ENCODE assay signal across 24 cellular contexts in genomic region chr3:131735544-131735943, GRCh38.
"Had no signal": no experiment of that assay in that cellular context is flagged by ENCODE, and none has a peak within 500 bp of the region (broad histone marks: within the 10 kb centered on the region; RNA-seq: fewer than 3 reads in every experiment).

No MANE protein-coding gene starts in this region.

- H3K27ac ChIP-seq: Peyer's patch, RWPE1, SJCRH30, WERI-Rb-1 had no signal

- ATAC-seq: activated CD4-positive, CD25-positive, alpha-beta regulatory T cell treated with anti-CD3 and anti-CD28 coated beads, Interleukin-2, amount 50 U/mL, for 24 hours; activated CD8-positive, alpha-beta memory T cell treated with anti-CD3 and anti-CD28 coated beads, Interleukin-2, amount 10 ng/mL, durations not matched to agents 7 days and 5 days; activated T-cell treated with anti-CD3 and anti-CD28 coated beads, Interleukin-2, amount 50 U/mL, for 4 hours had no signal

- DNase-seq: activated CD4-positive, alpha-beta T cell treated with anti-CD3 and anti-CD28 coated beads for 48 hours; activated CD4-positive, alpha-beta T cell treated with anti-CD3 and anti-CD28 coated beads, Interleukin-2, amount 50 U/mL, for 4 hours; activated CD8-positive, alpha-beta memory T cell treated with anti-CD3 and anti-CD28 coated beads, Interleukin-2, amount 10 ng/mL, durations not matched to agents 7 days and 5 days; activated effector memory CD4-positive, alpha-beta T cell treated with anti-CD3 and anti-CD28 coated beads, Interleukin-2, amount 50 U/mL, for 16 hours; activated naive CD4-positive, alpha-beta T cell treated with anti-CD3 and anti-CD28 coated beads for 36 hours; activated naive CD8-positive, alpha-beta T cell treated with anti-CD3 and anti-CD28 coated beads for 36 hours; activated T-cell treated with anti-CD3 and anti-CD28 coated beads, Interleukin-2, amount 50 U/mL, for 4 hours; cerebellar nuclear complex; NCI-H1092; NCI-H1436; NCI-H1694 treated with DMSO at 0.1 percent for 48 hours; NCI-H2029 treated with DMSO at 0.1 percent for 48 hours; NCI-H345; NCI-H510A; NCI-H69; NK-92 treated with Interleukin-12 subunit alpha and Interleukin-12 subunit beta, amount 100 ng/mL, for 24 hours; Peyer's patch; Right ventricle myocardium superior; SJCRH30; SK-N-SH; T-helper 1 cell; WERI-Rb-1 had no signal

- H3K4me3 Mint-ChIP-seq: activated CD8-positive, alpha-beta memory T cell treated with anti-CD3 and anti-CD28 coated beads, Interleukin-2, amount 10 ng/mL, durations not matched to agents 7 days and 5 days; activated naive CD4-positive, alpha-beta T cell treated with anti-CD3 and anti-CD28 coated beads for 36 hours; activated naive CD8-positive, alpha-beta T cell treated with anti-CD3 and anti-CD28 coated beads for 36 hours; activated T-cell treated with anti-CD3 and anti-CD28 coated beads, Interleukin-2, amount 50 U/mL, for 4 hours had no signal

- H3K27ac Mint-ChIP-seq: activated CD8-positive, alpha-beta memory T cell treated with anti-CD3 and anti-CD28 coated beads, Interleukin-2, amount 10 ng/mL, durations not matched to agents 7 days and 5 days; activated naive CD4-positive, alpha-beta T cell treated with anti-CD3 and anti-CD28 coated beads for 36 hours; activated naive CD8-positive, alpha-beta T cell treated with anti-CD3 and anti-CD28 coated beads for 36 hours had no signal

- H3K9ac ChIP-seq: SK-N-SH had no signal

- H3K9me3 ChIP-seq: Peyer's patch, SJCRH30, SK-N-SH had no signal

- H3K4me2 ChIP-seq: SK-N-SH had no signal

- H3K27me3 ChIP-seq: Peyer's patch, SJCRH30 had no signal

- H3K36me3 Mint-ChIP-seq: activated CD8-positive, alpha-beta memory T cell treated with anti-CD3 and anti-CD28 coated beads, Interleukin-2, amount 10 ng/mL, durations not matched to agents 7 days and 5 days; activated naive CD8-positive, alpha-beta T cell treated with anti-CD3 and anti-CD28 coated beads for 36 hours had no signal

- H3K9me3 Mint-ChIP-seq: activated naive CD4-positive, alpha-beta T cell treated with anti-CD3 and anti-CD28 coated beads for 36 hours; activated naive CD8-positive, alpha-beta T cell treated with anti-CD3 and anti-CD28 coated beads for 36 hours; activated T-cell treated with anti-CD3 and anti-CD28 coated beads, Interleukin-2, amount 50 U/mL, for 4 hours had no signal

- H3K4me3 ChIP-seq: Peyer's patch, SJCRH30 had no signal

- H3K36me3 ChIP-seq: Peyer's patch, SJCRH30, WERI-Rb-1 had no signal

- H3K4me1 ChIP-seq: Peyer's patch, SJCRH30 had no signal
